ENCODE assay signal across 1 cellular context in genomic region chr7:29405891-29406290, GRCh38.
A peak's percentile ranks its signal among the peaks of the same experiment; 100 is the strongest.
TF ChIP-seq lines count a peak whose summit lies in the region.

No MANE protein-coding gene starts in this region.

TF ChIP-seq in HepG2, 621 proteins besides CTCF, POLR2A, EP300 and RAD21 (continued from another document and continues in another):
- TF ChIP-seq CSRNP1 (CRISPR knock-in tag; IDR thresholded peaks at IDR 0.05) (no peak), MEF2D (CRISPR knock-in tag; IDR thresholded peaks at IDR 0.05) (no peak), MTF2 (CRISPR knock-in tag; IDR thresholded peaks at IDR 0.05; ENCODE audit: borderline replicate concordance) (no peak), KDM3A (CRISPR knock-in tag; IDR thresholded peaks at IDR 0.05; ENCODE audit: low read depth) (no peak), ZMAT3 (CRISPR knock-in tag; conservative IDR thresholded peaks at IDR 0.05) (no peak), ZNF501 (CRISPR knock-in tag; IDR thresholded peaks at IDR 0.05) (peak; percentile 59; the same call in 1 of the 2 replicates), FOXJ3 (CRISPR knock-in tag; IDR thresholded peaks at IDR 0.05; ENCODE audit: borderline replicate concordance) (peak; percentile 83), GZF1 (CRISPR knock-in tag; IDR thresholded peaks at IDR 0.05) (no peak), SIN3A (IDR thresholded peaks at IDR 0.05; ENCODE audit: borderline replicate concordance, low read depth, low read length) (no peak), MLLT10 (CRISPR knock-in tag; IDR thresholded peaks at IDR 0.05) (no peak), ZNF710 (CRISPR knock-in tag; IDR thresholded peaks at IDR 0.05; ENCODE audit: borderline replicate concordance) (no peak), ARNT2 (CRISPR knock-in tag; IDR thresholded peaks at IDR 0.05; ENCODE audit: low read depth) (no peak), ZSCAN9 (CRISPR knock-in tag; IDR thresholded peaks at IDR 0.05; ENCODE audit: borderline replicate concordance) (no peak), ZNF570 (CRISPR knock-in tag; IDR thresholded peaks at IDR 0.05; ENCODE audit: borderline replicate concordance) (no peak), TP53 (CRISPR knock-in tag; conservative IDR thresholded peaks at IDR 0.05) (no peak), ZMYM2 (CRISPR knock-in tag; IDR thresholded peaks at IDR 0.05) (no peak), ZNF558 (CRISPR knock-in tag; IDR thresholded peaks at IDR 0.05; ENCODE audit: borderline replicate concordance) (no peak), ZMYM4 (CRISPR knock-in tag; IDR thresholded peaks at IDR 0.05) (peak; percentile 57), POLR2G (IDR thresholded peaks at IDR 0.05; ENCODE audit: low read depth, low read length) (no peak), ZNF275 (CRISPR knock-in tag; IDR thresholded peaks at IDR 0.05; ENCODE audit: borderline replicate concordance) (no peak), ZNF362 (CRISPR knock-in tag; IDR thresholded peaks at IDR 0.05; ENCODE audit: borderline replicate concordance) (peak; percentile 34; the same call in 1 of the 2 replicates), ZNF792 (CRISPR knock-in tag; IDR thresholded peaks at IDR 0.05) (no peak), SUZ12 (IDR thresholded peaks at IDR 0.05; ENCODE audit: low read depth, low read length) (no peak), HOXA5 (CRISPR knock-in tag; IDR thresholded peaks at IDR 0.05) (0 out of 2 replicates have a peak, but pooled peaks have one; percentile 47), ZNF614 (CRISPR knock-in tag; IDR thresholded peaks at IDR 0.05; ENCODE audit: borderline replicate concordance) (peak; percentile 50; the same call in 1 of the 2 replicates), ZNF780A (CRISPR knock-in tag; IDR thresholded peaks at IDR 0.05) (no peak), SNRNP70 (IDR thresholded peaks at IDR 0.05; ENCODE audit: low read depth, low read length) (no peak), ZNF563 (CRISPR knock-in tag; IDR thresholded peaks at IDR 0.05) (no peak), TCF7L2 (IDR thresholded peaks at IDR 0.05; ENCODE audit: low read depth, low read length) (no peak), KLF9 (CRISPR knock-in tag; IDR thresholded peaks at IDR 0.05; ENCODE audit: low read depth) (no peak), RBAK (CRISPR knock-in tag; IDR thresholded peaks at IDR 0.05) (no peak), FOXA3 (CRISPR knock-in tag; IDR thresholded peaks at IDR 0.05) (peak; percentile 77), PBX3 (CRISPR knock-in tag; IDR thresholded peaks at IDR 0.05; ENCODE audit: borderline replicate concordance) (no peak), ZNF713 (CRISPR knock-in tag; IDR thresholded peaks at IDR 0.05) (no peak), ZGPAT (CRISPR knock-in tag; IDR thresholded peaks at IDR 0.05) (peak; percentile 38; the same call in 1 of the 2 replicates), ZNF747 (CRISPR knock-in tag; IDR thresholded peaks at IDR 0.05; ENCODE audit: borderline replicate concordance) (no peak), CHD4 (IDR thresholded peaks at IDR 0.05; ENCODE audit: borderline replicate concordance, low read length) (no peak), ARID3A (IDR thresholded peaks at IDR 0.05; ENCODE audit: low read depth, low read length) (no peak; the same call in 1 of the 2 replicates), SRSF9 (IDR thresholded peaks at IDR 0.05; ENCODE audit: borderline replicate concordance, insufficient read depth, low read depth, low read length, poor library complexity, severe bottlenecking) (no peak), THYN1 (CRISPR knock-in tag; IDR thresholded peaks at IDR 0.05; ENCODE audit: borderline replicate concordance, low read depth) (no peak), CENPX (CRISPR knock-in tag; IDR thresholded peaks at IDR 0.05) (no peak), NFATC3 (CRISPR knock-in tag; IDR thresholded peaks at IDR 0.05) (no peak), PCBP2 (optimal IDR thresholded peaks at IDR 0.05; ENCODE audit: low read depth, low read length, poor library complexity, severe bottlenecking) (no peak), MBD4 (IDR thresholded peaks at IDR 0.05; ENCODE audit: borderline replicate concordance, low read length) (no peak), ZNF768 (CRISPR knock-in tag; IDR thresholded peaks at IDR 0.05) (no peak), MAFG (CRISPR knock-in tag; IDR thresholded peaks at IDR 0.05) (no peak), NBN (conservative IDR thresholded peaks at IDR 0.05) (no peak)
- TF ChIP-seq, protein P1, sequence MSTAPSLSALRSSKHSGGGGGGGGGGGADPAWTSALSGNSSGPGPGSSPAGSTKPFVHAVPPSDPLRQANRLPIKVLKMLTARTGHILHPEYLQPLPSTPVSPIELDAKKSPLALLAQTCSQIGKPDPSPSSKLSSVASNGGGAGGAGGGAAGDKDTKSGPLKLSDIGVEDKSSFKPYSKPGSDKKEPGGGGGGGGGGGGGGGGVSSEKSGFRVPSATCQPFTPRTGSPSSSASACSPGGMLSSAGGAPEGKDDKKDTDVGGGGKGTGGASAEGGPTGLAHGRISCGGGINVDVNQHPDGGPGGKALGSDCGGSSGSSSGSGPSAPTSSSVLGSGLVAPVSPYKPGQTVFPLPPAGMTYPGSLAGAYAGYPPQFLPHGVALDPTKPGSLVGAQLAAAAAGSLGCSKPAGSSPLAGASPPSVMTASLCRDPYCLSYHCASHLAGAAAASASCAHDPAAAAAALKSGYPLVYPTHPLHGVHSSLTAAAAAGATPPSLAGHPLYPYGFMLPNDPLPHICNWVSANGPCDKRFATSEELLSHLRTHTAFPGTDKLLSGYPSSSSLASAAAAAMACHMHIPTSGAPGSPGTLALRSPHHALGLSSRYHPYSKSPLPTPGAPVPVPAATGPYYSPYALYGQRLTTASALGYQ (CRISPR knock-in tag; IDR thresholded peaks at IDR 0.05): no peak
- TF ChIP-seq, protein P2, sequence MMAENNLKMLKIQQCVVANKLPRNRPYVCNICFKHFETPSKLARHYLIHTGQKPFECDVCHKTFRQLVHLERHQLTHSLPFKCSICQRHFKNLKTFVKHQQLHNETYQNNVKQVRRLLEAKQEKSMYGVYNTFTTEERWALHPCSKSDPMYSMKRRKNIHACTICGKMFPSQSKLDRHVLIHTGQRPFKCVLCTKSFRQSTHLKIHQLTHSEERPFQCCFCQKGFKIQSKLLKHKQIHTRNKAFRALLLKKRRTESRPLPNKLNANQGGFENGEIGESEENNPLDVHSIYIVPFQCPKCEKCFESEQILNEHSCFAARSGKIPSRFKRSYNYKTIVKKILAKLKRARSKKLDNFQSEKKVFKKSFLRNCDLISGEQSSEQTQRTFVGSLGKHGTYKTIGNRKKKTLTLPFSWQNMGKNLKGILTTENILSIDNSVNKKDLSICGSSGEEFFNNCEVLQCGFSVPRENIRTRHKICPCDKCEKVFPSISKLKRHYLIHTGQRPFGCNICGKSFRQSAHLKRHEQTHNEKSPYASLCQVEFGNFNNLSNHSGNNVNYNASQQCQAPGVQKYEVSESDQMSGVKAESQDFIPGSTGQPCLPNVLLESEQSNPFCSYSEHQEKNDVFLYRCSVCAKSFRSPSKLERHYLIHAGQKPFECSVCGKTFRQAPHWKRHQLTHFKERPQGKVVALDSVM (CRISPR knock-in tag; IDR thresholded peaks at IDR 0.05): no peak
- TF ChIP-seq, protein P3, sequence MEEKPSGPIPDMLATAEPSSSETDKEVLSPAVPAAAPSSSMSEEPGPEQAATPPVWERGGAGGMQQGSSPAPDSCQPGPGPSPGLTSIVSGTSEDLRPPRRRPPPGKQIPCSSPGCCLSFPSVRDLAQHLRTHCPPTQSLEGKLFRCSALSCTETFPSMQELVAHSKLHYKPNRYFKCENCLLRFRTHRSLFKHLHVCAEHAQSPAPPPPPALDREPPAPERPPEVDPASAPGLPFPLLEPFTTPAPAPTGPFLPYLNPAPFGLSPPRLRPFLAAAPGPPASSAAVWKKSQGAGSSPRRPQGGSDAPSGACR (CRISPR knock-in tag; IDR thresholded peaks at IDR 0.05): no peak
- TF ChIP-seq, protein P4, sequence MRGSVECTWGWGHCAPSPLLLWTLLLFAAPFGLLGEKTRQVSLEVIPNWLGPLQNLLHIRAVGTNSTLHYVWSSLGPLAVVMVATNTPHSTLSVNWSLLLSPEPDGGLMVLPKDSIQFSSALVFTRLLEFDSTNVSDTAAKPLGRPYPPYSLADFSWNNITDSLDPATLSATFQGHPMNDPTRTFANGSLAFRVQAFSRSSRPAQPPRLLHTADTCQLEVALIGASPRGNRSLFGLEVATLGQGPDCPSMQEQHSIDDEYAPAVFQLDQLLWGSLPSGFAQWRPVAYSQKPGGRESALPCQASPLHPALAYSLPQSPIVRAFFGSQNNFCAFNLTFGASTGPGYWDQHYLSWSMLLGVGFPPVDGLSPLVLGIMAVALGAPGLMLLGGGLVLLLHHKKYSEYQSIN (CRISPR knock-in tag; IDR thresholded peaks at IDR 0.05; ENCODE audit: borderline replicate concordance): no peak
